ENCODE assay signal across 25 cellular contexts in genomic region chr12:93000026-93000425, GRCh38.
DNase-seq lines count a peak whose midpoint lies in the region; ATAC-seq, FAIRE-seq and TF ChIP-seq lines count a peak whose summit lies in the region.
"Had no signal": no experiment of that assay in that cellular context is flagged by ENCODE, and none has a peak within 500 bp of the region (broad histone marks: within the 10 kb centered on the region; RNA-seq: fewer than 3 reads in every experiment).

No MANE protein-coding gene starts in this region.

- H3K27ac Mint-ChIP-seq in stimulated activated memory B cell treated with anti-CD40 and anti-IgM and Interleukin-4, amounts not matched to agents 10 μg/mL and 1 μg/mL and 100 μg/mL, for 72 hours, result peak overlapping the region; percentile 1
- no peak overlapping the region for H3K27ac Mint-ChIP-seq in activated CD4-positive, alpha-beta T cell treated with anti-CD3 and anti-CD28 coated beads, Interleukin-2, amount 10 ng/mL, durations not matched to agents 24 days and 14 days
- H3K27ac Mint-ChIP-seq: B cell, CD14-positive monocyte, HFFc6 had no signal

- ATAC-seq in PC-3, result peak; percentile 88
- no peak for ATAC-seq in stimulated activated memory B cell treated with anti-CD40 and anti-IgM and Interleukin-4, amounts not matched to agents 10 μg/mL and 1 μg/mL and 100 μg/mL, for 72 hours
- ATAC-seq in activated CD4-positive, CD25-positive, alpha-beta regulatory T cell treated with anti-CD3 and anti-CD28 coated beads, Interleukin-2, amount 50 U/mL, for 24 hours, result no peak
- no peak for ATAC-seq in GM21825 (IDR thresholded peaks at IDR 0.05; ENCODE audit: unreplicated experiment)
- ATAC-seq: A549, HepG2 had no signal

- no peaks in the 10 kb centered on the region for H3F3A ChIP-seq in PC-3 (ENCODE audit: low read length, unreplicated experiment)

- no peaks in the 10 kb centered on the region for H3K9me2 ChIP-seq in PC-3 (replicated peaks; ENCODE audit: low read length)

- CTCF ChIA-PET in PC-3 (lab: Charles Lee), result interaction anchor here (0.6 kb wide), 1 partner anchor 13 kb away, joined by 4 read pairs; no protein-coding TSS in a partner anchor

- intact Hi-C loops in PC-3 (cut with micrococcal nuclease), result no loop called here
- intact Hi-C loops in activated CD4-positive, alpha-beta T cell treated with anti-CD3 and anti-CD28 coated beads, Interleukin-2, amount 10 ng/mL, durations not matched to agents 24 days and 14 days (cut with micrococcal nuclease), result no loop called here

- H3K9me1 ChIP-seq in keratinocyte (ENCODE audit: control insufficient read depth, extremely low read depth, insufficient read depth, low read length), result no peaks in the 10 kb centered on the region

- no TSS peak for BruUV-seq in PC-3 (replicated peaks; lab: Mats Ljungman, UMichigan)

- FAIRE-seq in bronchial epithelial cell (lab: Jason Lieb, UNC) (no peak), keratinocyte (lab: Jason Lieb, UNC) (no peak)
- FAIRE-seq: A549, D721Med, HepG2 had no signal

- H3K9ac ChIP-seq in PC-3 (ENCODE audit: low read length), result no peak overlapping the region
- H3K9ac ChIP-seq in keratinocyte (ENCODE audit: control insufficient read depth, extremely low read depth, insufficient read depth, low read length), result no peak overlapping the region

- H3K9me3 ChIP-seq in PC-3 (ENCODE audit: low read length) (no peaks in the 10 kb centered on the region), keratinocyte (ENCODE audit: control insufficient read depth, low read depth, low read length) (no peaks in the 10 kb centered on the region)
- H3K9me3 ChIP-seq: A549 had no signal

- H3K27me3 Mint-ChIP-seq in stimulated activated memory B cell treated with anti-CD40 and anti-IgM and Interleukin-4, amounts not matched to agents 10 μg/mL and 1 μg/mL and 100 μg/mL, for 72 hours, result no peaks in the 10 kb centered on the region
- H3K27me3 Mint-ChIP-seq in activated CD4-positive, alpha-beta T cell treated with anti-CD3 and anti-CD28 coated beads, Interleukin-2, amount 10 ng/mL, durations not matched to agents 24 days and 14 days, result no peaks in the 10 kb centered on the region
- H3K27me3 Mint-ChIP-seq: B cell had no signal

- no peak overlapping the region for H3K4me3 ChIP-seq in PC-3 (ENCODE audit: low read length)
- no peak overlapping the region for H3K4me3 ChIP-seq in bronchial epithelial cell (ENCODE audit: low read depth, low read length)
- H3K4me3 ChIP-seq in keratinocyte (ENCODE audit: control insufficient read depth in 2 of 3, extremely low read depth in 1 of 3, insufficient read depth in 2 of 3, low read depth in 1 of 3, low read length in 3 of 3), result no peak overlapping the region
- H3K4me3 ChIP-seq: A549 had no signal

- H2AFZ ChIP-seq in PC-3 (ENCODE audit: low read length) (peak overlapping the region; percentile 43; the same call in 1 of the 2 replicates), keratinocyte (ENCODE audit: control insufficient read depth, low read length) (peak overlapping the region; percentile 59)

- H3K4me2 ChIP-seq in PC-3 (ENCODE audit: low read length) (no peak overlapping the region), keratinocyte (ENCODE audit: control insufficient read depth, extremely low read depth, insufficient read depth, low read depth, low read length) (no peak overlapping the region)
- H3K4me2 ChIP-seq: A549 had no signal

- no peaks in the 10 kb centered on the region for H3K9me3 Mint-ChIP-seq in stimulated activated memory B cell treated with anti-CD40 and anti-IgM and Interleukin-4, amounts not matched to agents 10 μg/mL and 1 μg/mL and 100 μg/mL, for 72 hours
- H3K9me3 Mint-ChIP-seq in activated CD4-positive, alpha-beta T cell treated with anti-CD3 and anti-CD28 coated beads, Interleukin-2, amount 10 ng/mL, durations not matched to agents 24 days and 14 days, result no peaks in the 10 kb centered on the region
- H3K9me3 Mint-ChIP-seq: CD14-positive monocyte, H9, HFFc6 had no signal

- H3K27ac ChIP-seq in PC-3 (ENCODE audit: low read length) (no peak overlapping the region), keratinocyte (ENCODE audit: control insufficient read depth, insufficient read depth, low read length) (no peak overlapping the region)
- H3K27ac ChIP-seq: A549 had no signal

- peak; percentile 68 for DNase-seq in PC-3
- DNase-seq in bronchial epithelial cell (ENCODE audit: low read depth), result peak; percentile 64
- DNase-seq in keratinocyte (ENCODE audit: low read depth, low spot score), result no peak
- DNase-seq in activated CD4-positive, alpha-beta T cell treated with anti-CD3 and anti-CD28 coated beads, Interleukin-2, amount 10 ng/mL, durations not matched to agents 24 days and 14 days, result no peak
- no peak for DNase-seq in NCI-H146 (lab: John Stamatoyannopoulos, UW)
- DNase-seq: EL, H9, HFFc6, KG1, NCI-H1105 treated with DMSO at 0.1 percent for 48 hours, NCI-H1694, NCI-H2081, NCI-H2171, NCI-H345, NCI-H524, NCI-H774, Right ventricle myocardium superior had no signal

- no peaks in the 10 kb centered on the region for H3K27me3 ChIP-seq in PC-3 (ENCODE audit: low read length)
- H3K27me3 ChIP-seq in bronchial epithelial cell (ENCODE audit: control insufficient read depth, insufficient read depth, low read length), result no peaks in the 10 kb centered on the region
- H3K27me3 ChIP-seq in keratinocyte (ENCODE audit: control insufficient read depth, extremely low read depth, insufficient read depth, low read length), result no peaks in the 10 kb centered on the region

- H3K79me2 ChIP-seq in PC-3 (ENCODE audit: low read length) (no peaks in the 10 kb centered on the region), keratinocyte (ENCODE audit: control insufficient read depth, insufficient read depth, low read length) (no peaks in the 10 kb centered on the region)

- peaks cover 10% of the 10 kb centered on the region for H3K4me1 Mint-ChIP-seq in stimulated activated memory B cell treated with anti-CD40 and anti-IgM and Interleukin-4, amounts not matched to agents 10 μg/mL and 1 μg/mL and 100 μg/mL, for 72 hours
- H3K4me1 Mint-ChIP-seq in activated CD4-positive, alpha-beta T cell treated with anti-CD3 and anti-CD28 coated beads, Interleukin-2, amount 10 ng/mL, durations not matched to agents 24 days and 14 days, result no peaks in the 10 kb centered on the region
- H3K4me1 Mint-ChIP-seq: CD14-positive monocyte had no signal

- peaks cover 10% of the 10 kb centered on the region; the same call in 1 of the 2 replicates for H3K4me1 ChIP-seq in PC-3 (ENCODE audit: insufficient read depth, low read length)
- peaks cover 18% of the 10 kb centered on the region for H3K4me1 ChIP-seq in keratinocyte (ENCODE audit: control insufficient read depth, extremely low read depth, insufficient read depth, low read length)
- H3K4me1 ChIP-seq: A549 had no signal

- dilution Hi-C loops in keratinocyte (cut with MboI; ENCODE audit: extremely low pct_ligation_motif_present, low sequenced_read_pairs), result no loop called here

- no peak for TF ChIP-seq CTCF in PC-3 (conservative IDR thresholded peaks at IDR 0.05; ENCODE audit: low read depth, low read length)
- no peak for TF ChIP-seq CTCF in bronchial epithelial cell (IDR thresholded peaks at IDR 0.05; ENCODE audit: insufficient read depth, low read length, severe bottlenecking)
- no peak for TF ChIP-seq CTCF in keratinocyte (optimal IDR thresholded peaks at IDR 0.05 in 1 of 3, IDR thresholded peaks at IDR 0.05 in 1 of 3, conservative IDR thresholded peaks at IDR 0.05 in 1 of 3; ENCODE audit: extremely low read depth in 1 of 3, insufficient read depth in 2 of 3, low read length in 3 of 3)

- POLR2A ChIA-PET in PC-3 (lab: Charles Lee; ENCODE audit: unreplicated experiment), result no interaction called here

- H4K20me1 ChIP-seq in PC-3 (ENCODE audit: low read length), result no peaks in the 10 kb centered on the region
- no peaks in the 10 kb centered on the region for H4K20me1 ChIP-seq in keratinocyte (ENCODE audit: control insufficient read depth, extremely low read depth, insufficient read depth, low read length)

- H3K36me3 Mint-ChIP-seq in stimulated activated memory B cell treated with anti-CD40 and anti-IgM and Interleukin-4, amounts not matched to agents 10 μg/mL and 1 μg/mL and 100 μg/mL, for 72 hours, result peaks cover 17% of the 10 kb centered on the region
- H3K36me3 Mint-ChIP-seq in activated CD4-positive, alpha-beta T cell treated with anti-CD3 and anti-CD28 coated beads, Interleukin-2, amount 10 ng/mL, durations not matched to agents 24 days and 14 days (ENCODE audit: low read depth), result no peaks in the 10 kb centered on the region
- H3K36me3 Mint-ChIP-seq: CD14-positive monocyte had no signal

- H3K4me3 Mint-ChIP-seq in stimulated activated memory B cell treated with anti-CD40 and anti-IgM and Interleukin-4, amounts not matched to agents 10 μg/mL and 1 μg/mL and 100 μg/mL, for 72 hours, result no peak overlapping the region
- no peak overlapping the region for H3K4me3 Mint-ChIP-seq in activated CD4-positive, alpha-beta T cell treated with anti-CD3 and anti-CD28 coated beads, Interleukin-2, amount 10 ng/mL, durations not matched to agents 24 days and 14 days
- H3K4me3 Mint-ChIP-seq: B cell, CD14-positive monocyte, H9, HFFc6 had no signal

- no peaks in the 10 kb centered on the region for H3K36me3 ChIP-seq in PC-3 (ENCODE audit: low read depth, low read length)
- H3K36me3 ChIP-seq in bronchial epithelial cell (ENCODE audit: control insufficient read depth, insufficient read depth, low read length), result no peaks in the 10 kb centered on the region
- H3K36me3 ChIP-seq in keratinocyte (ENCODE audit: control insufficient read depth in 2 of 2, extremely low read depth in 1 of 2, insufficient read depth in 2 of 2, low read length in 2 of 2), result no peaks in the 10 kb centered on the region

Comparison
In these comparisons a context has a peak if more than half of its experiments do, and no peak if none do; other contexts are left out.
1. DNase-seq: peak in PC-3 (single experiment) and bronchial epithelial cell (single experiment); none in keratinocyte (single experiment), activated CD4-positive, alpha-beta T cell treated with anti-CD3 and anti-CD28 coated beads, Interleukin-2, amount 10 ng/mL, durations not matched to agents 24 days and 14 days (single experiment) and NCI-H146 (single experiment).